19 cellular contexts compared by ENCODE assay signal in genomic region chr20:25543068-25543467, GRCh38. TPM values are rescaled to one million over a fixed set of nuclear protein-coding genes. Genes with fewer than 3 reads are reported as not detected.
DNase-seq lines count a peak whose midpoint lies in the region; ATAC-seq, FAIRE-seq and TF ChIP-seq lines count a peak whose summit lies in the region.
"Had no signal": no experiment of that assay in that cellular context is flagged by ENCODE, and none has a peak within 500 bp of the region (broad histone marks: within the 10 kb centered on the region; RNA-seq: fewer than 3 reads in every experiment).

No MANE protein-coding gene starts in this region.

- ATAC-seq in A549 (peak in 1 of 2 experiments; percentile 28; a peak in 3 of 6 replicates), GM18519 (IDR thresholded peaks at IDR 0.05; ENCODE audit: low FRiP score, unreplicated experiment) (no peak)
- ATAC-seq: stimulated activated naive B cell treated with anti-CD40 and anti-IgM and Interleukin-4, amounts not matched to agents 10 μg/mL and 1 μg/mL and 100 μg/mL, for 72 hours had no signal

- no peaks in the 10 kb centered on the region for H3K9me3 ChIP-seq in A549
- no peaks in the 10 kb centered on the region for H3K9me3 ChIP-seq in adipocyte (ENCODE audit: control insufficient read depth, low read length)
- H3K9me3 ChIP-seq in OCI-LY7 (ENCODE audit: low read length) = no peaks in the 10 kb centered on the region
- no peaks in the 10 kb centered on the region for H3K9me3 ChIP-seq in prostate gland
- H3K9me3 ChIP-seq: esophagus squamous epithelium had no signal

- intact Hi-C loops in OCI-LY7 (cut with micrococcal nuclease; ENCODE audit: unreplicated experiment) (loop anchor here (10.0 kb wide), 1 partner anchor 62 kb away; no protein-coding TSS in a partner anchor), prostate gland (cut with DNase I) (loop anchor here (5.0 kb wide), 1 partner anchor 79 kb away; the partner anchor contains the start of gene NANP)

- no peak for FAIRE-seq in A549 (lab: Jason Lieb, UNC)
- FAIRE-seq: colon, HTR-8/SVneo, urothelium cell line had no signal

- H3K27ac Mint-ChIP-seq in HFFc6 = no peak overlapping the region
- H3K27ac Mint-ChIP-seq: progenitor cell of endocrine pancreas; stimulated activated naive B cell treated with anti-CD40 and anti-IgM and Interleukin-4, amounts not matched to agents 10 μg/mL and 1 μg/mL and 100 μg/mL, for 72 hours had no signal

- H3K79me2 ChIP-seq in OCI-LY7 (ENCODE audit: insufficient read depth, low read depth, low read length) = no peaks in the 10 kb centered on the region

- H3K4me1 ChIP-seq in A549 (peaks cover 71% of the 10 kb centered on the region), adipocyte (ENCODE audit: control insufficient read depth, insufficient read depth, low read length) (peaks cover 45% of the 10 kb centered on the region), OCI-LY7 (ENCODE audit: insufficient read depth, low read length, poor library complexity, severe bottlenecking) (no peaks in the 10 kb centered on the region), prostate gland (replicated peaks) (no peaks in the 10 kb centered on the region)

- H3K4me2 ChIP-seq in A549 = peak overlapping the region; percentile 81
- H3K4me2 ChIP-seq in OCI-LY7 (ENCODE audit: low read length) = no peak overlapping the region

- no peak overlapping the region for H2AFZ ChIP-seq in OCI-LY7 (ENCODE audit: low read length)

- no peak overlapping the region for H3K4me3 ChIP-seq in A549
- peak overlapping the region; percentile 73 for H3K4me3 ChIP-seq in adipocyte (ENCODE audit: low read length)
- no peak overlapping the region for H3K4me3 ChIP-seq in foreskin fibroblast (ENCODE audit: low read depth in 1 of 2, low read length in 2 of 2)
- no peak overlapping the region for H3K4me3 ChIP-seq in OCI-LY7 (ENCODE audit: low read depth, low read length, poor library complexity, severe bottlenecking)
- no peak overlapping the region for H3K4me3 ChIP-seq in prostate gland
- H3K4me3 ChIP-seq: esophagus squamous epithelium had no signal

- CTCF ChIA-PET in A549 (lab: Yijun Ruan, JAX) (no interaction called here), OCI-LY7 (lab: Charles Lee; ENCODE audit: unreplicated experiment) (no interaction called here)

- BruUV-seq in OCI-LY7 (replicated peaks; lab: Mats Ljungman, UMichigan) = no TSS peak

- H3K4me1 Mint-ChIP-seq in HFFc6 (ENCODE audit: low read depth) = peaks cover 51% of the 10 kb centered on the region

- TF ChIP-seq POLR2A in A549 (IDR thresholded peaks at IDR 0.05; ENCODE audit: low read length) (no peak), prostate gland (IDR thresholded peaks at IDR 0.05) (no peak)

- 37% methylated on average over 3 of the region's 3 CpGs for WGBS in A549 (ENCODE audit: missing lambda C conversion rate)
- WGBS in prostate gland = 80% methylated on average over 3 of the region's 3 CpGs

- H4K20me1 ChIP-seq in OCI-LY7 (ENCODE audit: insufficient read depth, low read length) = no peaks in the 10 kb centered on the region

- H3K27me3 Mint-ChIP-seq in HFFc6 (ENCODE audit: insufficient read depth) = no peaks in the 10 kb centered on the region
- H3K27me3 Mint-ChIP-seq: progenitor cell of endocrine pancreas; stimulated activated naive B cell treated with anti-CD40 and anti-IgM and Interleukin-4, amounts not matched to agents 10 μg/mL and 1 μg/mL and 100 μg/mL, for 72 hours had no signal

- no peak for TF ChIP-seq EP300 in A549 (IDR thresholded peaks at IDR 0.05)

- no peaks in the 10 kb centered on the region for H3K9me3 Mint-ChIP-seq in HFFc6
- H3K9me3 Mint-ChIP-seq: H9; stimulated activated naive B cell treated with anti-CD40 and anti-IgM and Interleukin-4, amounts not matched to agents 10 μg/mL and 1 μg/mL and 100 μg/mL, for 72 hours had no signal

- no peaks in the 10 kb centered on the region for H3K27me3 ChIP-seq in adipocyte (replicated peaks; ENCODE audit: control insufficient read depth, insufficient read depth, low read length)
- no peaks in the 10 kb centered on the region for H3K27me3 ChIP-seq in prostate gland (replicated peaks; ENCODE audit: insufficient read depth)
- H3K27me3 ChIP-seq: esophagus squamous epithelium had no signal

- H3K36me3 Mint-ChIP-seq in HFFc6 (ENCODE audit: low read depth) = no peaks in the 10 kb centered on the region
- H3K36me3 Mint-ChIP-seq: stimulated activated naive B cell treated with anti-CD40 and anti-IgM and Interleukin-4, amounts not matched to agents 10 μg/mL and 1 μg/mL and 100 μg/mL, for 72 hours had no signal

- H3K27ac ChIP-seq in A549 (peak overlapping the region; percentile 80 to 89), OCI-LY7 (ENCODE audit: low read depth, low read length, poor library complexity, severe bottlenecking) (no peak overlapping the region), prostate gland (no peak overlapping the region)

- peak overlapping the region; percentile 70 for H3K9ac ChIP-seq in adipocyte (ENCODE audit: low read length)

- no peaks in the 10 kb centered on the region for H3K9me2 ChIP-seq in OCI-LY7 (ENCODE audit: insufficient read depth, low read length)

- no peak for TF ChIP-seq RAD21 in A549 (conservative IDR thresholded peaks at IDR 0.05 in 1 of 2, IDR thresholded peaks at IDR 0.05 in 1 of 2)

- H3K4me3 Mint-ChIP-seq in HFFc6 = peak overlapping the region; percentile 69
- H3K4me3 Mint-ChIP-seq: H9; stimulated activated naive B cell treated with anti-CD40 and anti-IgM and Interleukin-4, amounts not matched to agents 10 μg/mL and 1 μg/mL and 100 μg/mL, for 72 hours had no signal

- H3K36me3 ChIP-seq in adipocyte (ENCODE audit: control insufficient read depth, insufficient read depth, low read length, severe bottlenecking) = no peaks in the 10 kb centered on the region
- H3K36me3 ChIP-seq in OCI-LY7 (ENCODE audit: insufficient read depth, low read length) = no peaks in the 10 kb centered on the region
- H3K36me3 ChIP-seq in prostate gland = no peaks in the 10 kb centered on the region
- H3K36me3 ChIP-seq: esophagus squamous epithelium had no signal

- no peak for TF ChIP-seq CTCF in A549 (IDR thresholded peaks at IDR 0.05)
- TF ChIP-seq CTCF in HFFc6 (IDR thresholded peaks at IDR 0.05) = no peak
- TF ChIP-seq CTCF in foreskin fibroblast (IDR thresholded peaks at IDR 0.05; ENCODE audit: low read depth, low read length) = no peak
- no peak for TF ChIP-seq CTCF in OCI-LY7 (conservative IDR thresholded peaks at IDR 0.05; ENCODE audit: low read length)
- no peak for TF ChIP-seq CTCF in prostate gland (IDR thresholded peaks at IDR 0.05)

- POLR2A ChIA-PET in A549 (lab: Yijun Ruan, JAX) (interaction anchor here (1.5 kb wide), 1 partner anchor 41 kb away, joined by 3 read pairs; no protein-coding TSS in a partner anchor), OCI-LY7 (lab: Charles Lee) (no interaction called here)

- DNase-seq in A549 (ENCODE audit: low read depth in 1 of 2, low spot score in 1 of 2) (no peak), HFFc6 (peak; percentile 46), adipocyte (ENCODE audit: low read depth) (peak; percentile 57), foreskin fibroblast (peak; percentile 46 to 71), OCI-LY7 (ENCODE audit: low spot score) (no peak), prostate gland (ENCODE audit: low spot score) (no peak), SK-N-DZ (ENCODE audit: low spot score) (no peak)
- DNase-seq: activated naive CD4-positive, alpha-beta T cell treated with anti-CD3 and anti-CD28 coated beads, Interleukin-2, amount 50 U/mL, for 16 hours; esophagus squamous epithelium; NCI-H146; SIG-M5; stimulated activated CD4-positive, alpha-beta T cell treated with anti-CD3 and anti-CD28 coated beads, Interleukin-4, amount 100 ng/mL, for 24 hours; stimulated activated naive B cell treated with anti-CD40 and anti-IgM and Interleukin-4, amounts not matched to agents 10 μg/mL and 1 μg/mL and 100 μg/mL, for 72 hours had no signal

TF ChIP-seq in A549, 52 proteins besides CTCF, POLR2A, EP300 and RAD21:
- peak; percentile 49; the same call in 1 of the 2 replicates for TF ChIP-seq FOSL2 (IDR thresholded peaks at IDR 0.05)
- TF ChIP-seq FOSL2 (CRISPR knock-in tag; IDR thresholded peaks at IDR 0.05) = peak; percentile 70
- no peak for TF ChIP-seq BCL3 (IDR thresholded peaks at IDR 0.05)
- TF ChIP-seq RNF2 (IDR thresholded peaks at IDR 0.05; ENCODE audit: borderline replicate concordance, low read depth) = no peak
- TF ChIP-seq ZC3H11A (IDR thresholded peaks at IDR 0.05) = no peak

RNA-seq across cellular contexts. Expression of gene NINL, which starts 42.3 kb away (rescaled TPM):
- 15.3 and 22.4 TPM in 2 replicates for polyA plus RNA-seq in A549 (2011; rRNA removed)
- 20.0 and 20.8 TPM in 2 replicates for polyA plus RNA-seq in A549 (2012; cell fraction: cytosol; rRNA removed)
- 45.7 and 48.9 TPM in 2 replicates for polyA plus RNA-seq in A549 (2012; cell fraction: nucleus; rRNA removed)
- polyA plus RNA-seq in A549 (2017; fragmentation: RNase III; extraction: RNeasy Plus Mini Kit Qiagen cat#74134 plus additional on column Dnase treatment) = 13.2 to 23.4 TPM (median 20.2 TPM) in 3 replicates
- polyA minus RNA-seq in A549 (2011; rRNA and poly(A)+ RNA removed) = 13.1 and 20.6 TPM in 2 replicates
- total RNA-seq in HFFc6 (2021; fragmentation: NEBNext Ultra II Directional; extraction: Animal tissue kit (Norgen Biotek cat#: 25700)) = 1 to 10 TPM; 1.9 to 2.8 (median 2.2) TPM
- 0.06 and 0.08 TPM in 2 replicates for total RNA-seq in OCI-LY7 (2014; rRNA removed; shearing (Covaris generic))
- total RNA-seq in OCI-LY7 (2022) = 0.55 and 0.57 TPM in 2 replicates
- total RNA-seq in prostate gland = 10 to 100 TPM; 16.3 to 31.1 TPM
- polyA plus RNA-seq in SK-N-DZ (2014; cell fraction: cytosol; rRNA removed) = 46.9 and 49.1 TPM in 2 replicates
- 137 TPM in 2 replicates for polyA plus RNA-seq in SK-N-DZ (2014; cell fraction: nucleus; rRNA removed)

Comparison
In these comparisons a context has a peak if more than half of its experiments do, and no peak if none do; other contexts are left out.
1. DNase-seq: peak in HFFc6 (single experiment), adipocyte (single experiment) and foreskin fibroblast (2 of 2); none in A549 (0 of 2), OCI-LY7 (single experiment), prostate gland (single experiment) and SK-N-DZ (single experiment).
2. H3K27ac ChIP-seq: peak in A549 (2 of 2); none in OCI-LY7 (single experiment) and prostate gland (0 of 2).
3. RNA of gene NINL, which starts 42.3 kb away (total RNA-seq): 16.3 to 31.1 TPM in prostate gland; 1.9 to 2.8 TPM in HFFc6 and 0.06 to 0.57 TPM in OCI-LY7; every median in the first group is over 4 times any median in the second.